1 cellular context compared by ENCODE assay signal in the genomic region with DNA sequence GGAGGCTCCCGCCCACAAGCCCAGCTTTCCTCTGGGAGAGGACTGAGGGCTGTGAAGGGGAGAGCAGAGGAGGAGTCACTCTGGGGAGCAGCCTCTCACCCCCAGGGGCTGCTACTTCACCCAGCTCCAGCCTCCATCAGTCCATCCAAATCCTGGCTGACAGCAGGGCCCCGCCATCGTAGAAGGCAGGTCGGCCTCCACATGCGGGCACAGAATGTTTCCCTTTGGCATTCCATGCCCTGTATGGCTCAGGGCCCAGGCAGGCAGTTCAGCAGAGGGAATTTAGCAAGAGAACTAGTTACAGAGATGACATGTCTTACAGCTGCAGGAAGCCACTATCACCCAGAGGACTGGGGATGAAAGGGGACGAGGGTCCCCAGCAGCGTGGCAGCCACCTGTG.
TF ChIP-seq lines count a peak whose summit lies in the region.

No MANE protein-coding gene starts in this region.

TF ChIP-seq in IMR-90, 13 proteins besides CTCF, POLR2A, EP300 and RAD21 (continued from another document):
- TF ChIP-seq, protein P1, sequence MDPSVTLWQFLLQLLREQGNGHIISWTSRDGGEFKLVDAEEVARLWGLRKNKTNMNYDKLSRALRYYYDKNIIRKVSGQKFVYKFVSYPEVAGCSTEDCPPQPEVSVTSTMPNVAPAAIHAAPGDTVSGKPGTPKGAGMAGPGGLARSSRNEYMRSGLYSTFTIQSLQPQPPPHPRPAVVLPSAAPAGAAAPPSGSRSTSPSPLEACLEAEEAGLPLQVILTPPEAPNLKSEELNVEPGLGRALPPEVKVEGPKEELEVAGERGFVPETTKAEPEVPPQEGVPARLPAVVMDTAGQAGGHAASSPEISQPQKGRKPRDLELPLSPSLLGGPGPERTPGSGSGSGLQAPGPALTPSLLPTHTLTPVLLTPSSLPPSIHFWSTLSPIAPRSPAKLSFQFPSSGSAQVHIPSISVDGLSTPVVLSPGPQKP (IDR thresholded peaks at IDR 0.05; ENCODE audit: borderline replicate concordance, low read depth, low read length), result no peak
- TF ChIP-seq NFE2L2 (IDR thresholded peaks at IDR 0.05; ENCODE audit: low read depth, low read length) (no peak), MAZ (IDR thresholded peaks at IDR 0.05; ENCODE audit: borderline replicate concordance, low read depth, low read length) (no peak), RFX5 (IDR thresholded peaks at IDR 0.05; ENCODE audit: low read depth, low read length) (no peak), MAFK (IDR thresholded peaks at IDR 0.05; ENCODE audit: low read depth, low read length) (no peak), MXI1 (IDR thresholded peaks at IDR 0.05; ENCODE audit: borderline replicate concordance, low read depth, low read length) (no peak), CEBPB (IDR thresholded peaks at IDR 0.05; ENCODE audit: low read depth, low read length) (no peak), FOS (IDR thresholded peaks at IDR 0.05; ENCODE audit: low read depth, low read length) (no peak), CHD1 (IDR thresholded peaks at IDR 0.05; ENCODE audit: low read depth, low read length) (no peak), RCOR1 (IDR thresholded peaks at IDR 0.05; ENCODE audit: insufficient replicate concordance, low read length) (no peak), SMC3 (IDR thresholded peaks at IDR 0.05; ENCODE audit: low read depth, low read length) (no peak)
